ENCODE assay signal across 9 cellular contexts in genomic region chr10:97612386-97612785, GRCh38. TPM values are rescaled to one million over a fixed set of nuclear protein-coding genes. Genes with fewer than 3 reads are reported as not detected.
A peak's percentile ranks its signal among the peaks of the same experiment; 100 is the strongest.
DNase-seq lines count a peak whose midpoint lies in the region; ATAC-seq and TF ChIP-seq lines count a peak whose summit lies in the region.
"Had no signal": no experiment of that assay in that cellular context is flagged by ENCODE, and none has a peak within 500 bp of the region (broad histone marks: within the 10 kb centered on the region; RNA-seq: fewer than 3 reads in every experiment).

No MANE protein-coding gene starts in this region.

- intact Hi-C loops in activated CD8-positive, alpha-beta T cell treated with anti-CD3 and anti-CD28 coated beads for 36 hours (cut with micrococcal nuclease), result no loop called here
- intact Hi-C loops in posterior vena cava (cut with DNase I), result loop anchor here in 1 of 2 donors (5.0 kb wide), 1 partner anchor 40 kb away; the partner anchor contains the start of gene ANKRD2

- H3K4me3 Mint-ChIP-seq in activated CD8-positive, alpha-beta T cell treated with anti-CD3 and anti-CD28 coated beads, Interleukin-2, amount 10 ng/mL, durations not matched to agents 7 days and 5 days, result no peak overlapping the region
- no peak overlapping the region for H3K4me3 Mint-ChIP-seq in activated CD8-positive, alpha-beta T cell treated with anti-CD3 and anti-CD28 coated beads for 36 hours
- H3K4me3 Mint-ChIP-seq: activated T-cell treated with anti-CD3 and anti-CD28 coated beads, Interleukin-2, amount 50 U/mL, for 72 hours had no signal

- H3K27ac Mint-ChIP-seq in activated CD8-positive, alpha-beta T cell treated with anti-CD3 and anti-CD28 coated beads, Interleukin-2, amount 10 ng/mL, durations not matched to agents 7 days and 5 days, result no peak overlapping the region
- H3K27ac Mint-ChIP-seq in activated CD8-positive, alpha-beta T cell treated with anti-CD3 and anti-CD28 coated beads for 36 hours, result no peak overlapping the region
- H3K27ac Mint-ChIP-seq: activated T-cell treated with anti-CD3 and anti-CD28 coated beads, Interleukin-2, amount 50 U/mL, for 72 hours had no signal

- no peak for DNase-seq in activated CD8-positive, alpha-beta T cell treated with anti-CD3 and anti-CD28 coated beads, Interleukin-2, amount 10 ng/mL, durations not matched to agents 7 days and 5 days
- DNase-seq in activated CD8-positive, alpha-beta T cell treated with anti-CD3 and anti-CD28 coated beads for 36 hours, result no peak
- peak; percentile 64 for DNase-seq in RPMI7951 (ENCODE audit: low read depth)
- peak; percentile 76 for DNase-seq in fibroblast of pulmonary artery (ENCODE audit: low read depth)
- peak; percentile 15 for DNase-seq in posterior vena cava (ENCODE audit: low spot score)
- DNase-seq in NCI-H2029 (lab: John Stamatoyannopoulos, UW), result no peak
- DNase-seq in NCI-H2081 treated with DMSO at 0.1 percent for 48 hours (lab: John Stamatoyannopoulos, UW), result no peak
- no peak for DNase-seq in stimulated activated CD4-positive, alpha-beta T cell treated with anti-CD3 and anti-CD28 coated beads, Interleukin-4, amount 100 ng/mL, for 4 hours
- DNase-seq: activated T-cell treated with anti-CD3 and anti-CD28 coated beads, Interleukin-2, amount 50 U/mL, for 72 hours had no signal

- H3K4me1 Mint-ChIP-seq in activated CD8-positive, alpha-beta T cell treated with anti-CD3 and anti-CD28 coated beads, Interleukin-2, amount 10 ng/mL, durations not matched to agents 7 days and 5 days (ENCODE audit: low read depth), result no peaks in the 10 kb centered on the region
- no peaks in the 10 kb centered on the region for H3K4me1 Mint-ChIP-seq in activated CD8-positive, alpha-beta T cell treated with anti-CD3 and anti-CD28 coated beads for 36 hours (ENCODE audit: low read depth)

- H3K27me3 Mint-ChIP-seq in activated CD8-positive, alpha-beta T cell treated with anti-CD3 and anti-CD28 coated beads, Interleukin-2, amount 10 ng/mL, durations not matched to agents 7 days and 5 days (ENCODE audit: low read depth), result no peaks in the 10 kb centered on the region
- H3K27me3 Mint-ChIP-seq in activated CD8-positive, alpha-beta T cell treated with anti-CD3 and anti-CD28 coated beads for 36 hours, result no peaks in the 10 kb centered on the region

- POLR2A ChIA-PET in activated CD8-positive, alpha-beta T cell treated with anti-CD3 and anti-CD28 coated beads, Interleukin-2, amount 10 ng/mL, durations not matched to agents 7 days and 5 days (lab: Charles Lee), result no interaction called here
- POLR2A ChIA-PET in activated CD8-positive, alpha-beta T cell treated with anti-CD3 and anti-CD28 coated beads for 36 hours (lab: Charles Lee), result interaction anchor here (0.6 kb wide), 1 partner anchor 16 kb away, joined by 3 read pairs; no protein-coding TSS in a partner anchor

- CTCF ChIA-PET in activated CD8-positive, alpha-beta T cell treated with anti-CD3 and anti-CD28 coated beads, Interleukin-2, amount 10 ng/mL, durations not matched to agents 7 days and 5 days (lab: Charles Lee), result interaction anchor here (0.8 to 2.2 kb wide), 6 partner anchors 38 to 205 kb away, joined by 3 to 18 read pairs (median 6); partner anchors contain the start of gene ANKRD2
- CTCF ChIA-PET in activated CD8-positive, alpha-beta T cell treated with anti-CD3 and anti-CD28 coated beads for 36 hours (lab: Charles Lee), result interaction anchor here (0.7 to 1.9 kb wide), 4 partner anchors 10 to 41 kb away, joined by 3 to 16 read pairs (median 6); partner anchors contain the start of gene ANKRD2

- no peaks in the 10 kb centered on the region for H3K9me3 Mint-ChIP-seq in activated CD8-positive, alpha-beta T cell treated with anti-CD3 and anti-CD28 coated beads, Interleukin-2, amount 10 ng/mL, durations not matched to agents 7 days and 5 days (ENCODE audit: insufficient read depth)
- H3K9me3 Mint-ChIP-seq in activated CD8-positive, alpha-beta T cell treated with anti-CD3 and anti-CD28 coated beads for 36 hours, result no peaks in the 10 kb centered on the region
- H3K9me3 Mint-ChIP-seq: activated T-cell treated with anti-CD3 and anti-CD28 coated beads, Interleukin-2, amount 50 U/mL, for 72 hours had no signal

- TF ChIP-seq CTCF in activated CD8-positive, alpha-beta T cell treated with anti-CD3 and anti-CD28 coated beads for 36 hours (IDR thresholded peaks at IDR 0.05), result no peak
- peak; percentile 42 for TF ChIP-seq CTCF in fibroblast of pulmonary artery (IDR thresholded peaks at IDR 0.05; ENCODE audit: low read length, missing control alignments)

- peak; percentile 58 for ATAC-seq in activated CD8-positive, alpha-beta T cell treated with anti-CD3 and anti-CD28 coated beads, Interleukin-2, amount 10 ng/mL, durations not matched to agents 7 days and 5 days
- ATAC-seq in activated CD8-positive, alpha-beta T cell treated with anti-CD3 and anti-CD28 coated beads for 36 hours, result no peak

- no peaks in the 10 kb centered on the region for H3K36me3 Mint-ChIP-seq in activated CD8-positive, alpha-beta T cell treated with anti-CD3 and anti-CD28 coated beads, Interleukin-2, amount 10 ng/mL, durations not matched to agents 7 days and 5 days (ENCODE audit: low read depth)
- H3K36me3 Mint-ChIP-seq in activated CD8-positive, alpha-beta T cell treated with anti-CD3 and anti-CD28 coated beads for 36 hours (ENCODE audit: low read depth), result no peaks in the 10 kb centered on the region

- H3K4me3 ChIP-seq in fibroblast of pulmonary artery (replicated peaks; ENCODE audit: low read depth, low read length), result no peak overlapping the region

RNA-seq across cellular contexts. Expression of gene MORN4, which starts 20.9 kb away (rescaled TPM):
- total RNA-seq in activated CD8-positive, alpha-beta T cell treated with anti-CD3 and anti-CD28 coated beads, Interleukin-2, amount 10 ng/mL, durations not matched to agents 7 days and 5 days, result 1 to 10 TPM; 1.1 to 1.2 TPM
- 1 to 10 TPM; 3.2 to 3.9 TPM for total RNA-seq in activated CD8-positive, alpha-beta T cell treated with anti-CD3 and anti-CD28 coated beads for 36 hours
- 2.2 and 3.7 TPM in 2 replicates for total RNA-seq in RPMI7951 (2014; rRNA removed; shearing (Covaris generic))
- 1 to 10 TPM; 3.4 to 6.5 TPM for total RNA-seq in posterior vena cava

RNA-seq across cellular contexts. Expression of gene C10orf62, which starts 22.9 kb away (rescaled TPM):
- total RNA-seq in activated CD8-positive, alpha-beta T cell treated with anti-CD3 and anti-CD28 coated beads, Interleukin-2, amount 10 ng/mL, durations not matched to agents 7 days and 5 days, result not detected
- total RNA-seq in activated CD8-positive, alpha-beta T cell treated with anti-CD3 and anti-CD28 coated beads for 36 hours, result not detected
- total RNA-seq in RPMI7951 (2014; rRNA removed; shearing (Covaris generic)), result 0.10 TPM in 1 of 2 replicates, not detected in the other
- total RNA-seq in posterior vena cava, result under 1 TPM; 0.19 to 0.46 TPM
- total RNA-seq: activated T-cell treated with anti-CD3 and anti-CD28 coated beads, Interleukin-2, amount 50 U/mL, for 72 hours had no signal

RNA-seq across cellular contexts. Expression of gene PI4K2A, which starts 28.1 kb away (rescaled TPM):
- total RNA-seq in activated CD8-positive, alpha-beta T cell treated with anti-CD3 and anti-CD28 coated beads, Interleukin-2, amount 10 ng/mL, durations not matched to agents 7 days and 5 days, result 1 to 10 TPM; 8.9 to 9.5 TPM
- total RNA-seq in activated CD8-positive, alpha-beta T cell treated with anti-CD3 and anti-CD28 coated beads for 36 hours, result 1 to 10 TPM; 8.4 to 8.5 TPM
- total RNA-seq in RPMI7951 (2014; rRNA removed; shearing (Covaris generic)), result 10.4 and 10.6 TPM in 2 replicates
- total RNA-seq in posterior vena cava, result 10 to 100 TPM; 13.8 to 15.9 TPM

RNA-seq across cellular contexts. Expression of gene HOGA1, which starts 28.2 kb away (rescaled TPM):
- total RNA-seq in activated CD8-positive, alpha-beta T cell treated with anti-CD3 and anti-CD28 coated beads, Interleukin-2, amount 10 ng/mL, durations not matched to agents 7 days and 5 days, result not detected
- total RNA-seq in activated CD8-positive, alpha-beta T cell treated with anti-CD3 and anti-CD28 coated beads for 36 hours, result not detected
- total RNA-seq in RPMI7951 (2014; rRNA removed; shearing (Covaris generic)), result 0.24 and 0.78 TPM in 2 replicates
- 1 to 10 TPM; 1.5 to 4.1 TPM for total RNA-seq in posterior vena cava
- total RNA-seq: activated T-cell treated with anti-CD3 and anti-CD28 coated beads, Interleukin-2, amount 50 U/mL, for 72 hours had no signal

RNA-seq across cellular contexts. Expression of gene ANKRD2, which starts 39.8 kb away (rescaled TPM):
- under 1 TPM in 1 of 2 experiments, not detected in 1; 0.26 TPM for total RNA-seq in activated CD8-positive, alpha-beta T cell treated with anti-CD3 and anti-CD28 coated beads, Interleukin-2, amount 10 ng/mL, durations not matched to agents 7 days and 5 days
- total RNA-seq in activated CD8-positive, alpha-beta T cell treated with anti-CD3 and anti-CD28 coated beads for 36 hours, result not detected
- not detected in 2 replicates for total RNA-seq in RPMI7951 (2014; rRNA removed; shearing (Covaris generic))
- total RNA-seq in posterior vena cava, result 1 to 10 TPM in 1 of 2 donors, under 1 TPM in 1; 0.67 to 1.1 TPM
- total RNA-seq: activated T-cell treated with anti-CD3 and anti-CD28 coated beads, Interleukin-2, amount 50 U/mL, for 72 hours had no signal

Comparison
In these comparisons a context has a peak if more than half of its experiments do, and no peak if none do; other contexts are left out.
1. DNase-seq: peak in RPMI7951 (single experiment), fibroblast of pulmonary artery (single experiment) and posterior vena cava (single experiment); none in activated CD8-positive, alpha-beta T cell treated with anti-CD3 and anti-CD28 coated beads, Interleukin-2, amount 10 ng/mL, durations not matched to agents 7 days and 5 days (single experiment), activated CD8-positive, alpha-beta T cell treated with anti-CD3 and anti-CD28 coated beads for 36 hours (single experiment), NCI-H2029 (single experiment), NCI-H2081 treated with DMSO at 0.1 percent for 48 hours (single experiment) and stimulated activated CD4-positive, alpha-beta T cell treated with anti-CD3 and anti-CD28 coated beads, Interleukin-4, amount 100 ng/mL, for 4 hours (0 of 2).